11 cellular contexts compared by ENCODE assay signal in genomic region chr14:33986804-33987203, GRCh38. TPM values are rescaled to one million over a fixed set of nuclear protein-coding genes. Genes with fewer than 3 reads are reported as not detected.
DNase-seq lines count a peak whose midpoint lies in the region; ATAC-seq and TF ChIP-seq lines count a peak whose summit lies in the region.
"Had no signal": no experiment of that assay in that cellular context is flagged by ENCODE, and none has a peak within 500 bp of the region (broad histone marks: within the 10 kb centered on the region; RNA-seq: fewer than 3 reads in every experiment).

No MANE protein-coding gene starts in this region.

- no peaks in the 10 kb centered on the region for H3K9me3 ChIP-seq in PC-3 (ENCODE audit: low read length)
- H3K9me3 ChIP-seq in esophagus muscularis mucosa, result no peaks in the 10 kb centered on the region
- no peaks in the 10 kb centered on the region for H3K9me3 ChIP-seq in tibial artery
- H3K9me3 ChIP-seq in BE2C, result no peaks in the 10 kb centered on the region; the same call in 1 of the 2 replicates

- TF ChIP-seq CTCF in GM23338 (conservative IDR thresholded peaks at IDR 0.05; ENCODE audit: low read depth in 2 of 2) (no peak), PC-3 (conservative IDR thresholded peaks at IDR 0.05; ENCODE audit: low read depth, low read length) (no peak), esophagus muscularis mucosa (IDR thresholded peaks at IDR 0.05) (no peak), retinal pigment epithelial cell (conservative IDR thresholded peaks at IDR 0.05; ENCODE audit: low read depth, low read length) (no peak), tibial artery (IDR thresholded peaks at IDR 0.05) (no peak), BE2C (IDR thresholded peaks at IDR 0.05; ENCODE audit: low read depth, low read length) (no peak)

- H3K9ac ChIP-seq in PC-3 (ENCODE audit: low read length), result no peak overlapping the region

- H3K27me3 Mint-ChIP-seq in GM23338 (ENCODE audit: insufficient read depth, low read depth, poor library complexity), result no peaks in the 10 kb centered on the region

- H3K27me3 ChIP-seq in GM23338 (ENCODE audit: insufficient read depth) (no peaks in the 10 kb centered on the region), PC-3 (ENCODE audit: low read length) (no peaks in the 10 kb centered on the region), esophagus muscularis mucosa (no peaks in the 10 kb centered on the region), tibial artery (no peaks in the 10 kb centered on the region), BE2C (no peaks in the 10 kb centered on the region)

- H3K79me2 ChIP-seq in GM23338 (replicated peaks; ENCODE audit: insufficient read depth) (no peaks in the 10 kb centered on the region), PC-3 (ENCODE audit: low read length) (no peaks in the 10 kb centered on the region)

- no peak overlapping the region for H3K27ac ChIP-seq in GM23338 (ENCODE audit: low read depth)
- no peak overlapping the region for H3K27ac ChIP-seq in PC-3 (ENCODE audit: low read length)
- peak overlapping the region; percentile 27 to 64 (median 45) for H3K27ac ChIP-seq in esophagus muscularis mucosa (replicated peaks in 1 of 4)
- peak overlapping the region in 1 of 2 donors; percentile 31 for H3K27ac ChIP-seq in tibial artery

- H4K20me1 ChIP-seq in GM23338 (replicated peaks; ENCODE audit: insufficient read depth) (no peaks in the 10 kb centered on the region), PC-3 (ENCODE audit: low read length) (no peaks in the 10 kb centered on the region)

- no peaks in the 10 kb centered on the region for H3K36me3 ChIP-seq in GM23338 (ENCODE audit: insufficient read depth)
- H3K36me3 ChIP-seq in PC-3 (ENCODE audit: low read depth, low read length), result no peaks in the 10 kb centered on the region
- no peaks in the 10 kb centered on the region for H3K36me3 ChIP-seq in esophagus muscularis mucosa
- H3K36me3 ChIP-seq in tibial artery, result no peaks in the 10 kb centered on the region
- H3K36me3 ChIP-seq in BE2C, result no peaks in the 10 kb centered on the region

- H3K36me3 Mint-ChIP-seq in GM23338 (ENCODE audit: low read depth), result peaks cover 12% of the 10 kb centered on the region; the same call in 2 of the 3 replicates

- H3K4me1 Mint-ChIP-seq in GM23338, result no peaks in the 10 kb centered on the region

- H3K4me3 ChIP-seq in GM23338, result no peak overlapping the region
- no peak overlapping the region for H3K4me3 ChIP-seq in PC-3 (ENCODE audit: low read length)
- no peak overlapping the region for H3K4me3 ChIP-seq in esophagus muscularis mucosa
- no peak overlapping the region for H3K4me3 ChIP-seq in retinal pigment epithelial cell (ENCODE audit: low read length)
- H3K4me3 ChIP-seq in tibial artery, result no peak overlapping the region
- H3K4me3 ChIP-seq in BE2C (ENCODE audit: low read depth, low read length), result no peak overlapping the region

- no peak for TF ChIP-seq EP300 in esophagus muscularis mucosa (IDR thresholded peaks at IDR 0.05)

- H3K4me2 ChIP-seq in GM23338 (no peak overlapping the region), PC-3 (ENCODE audit: low read length) (no peak overlapping the region)

- intact Hi-C loops in PC-3 (cut with micrococcal nuclease), result no loop called here
- intact Hi-C loops in esophagus muscularis mucosa (cut with DNase I), result no loop called here
- intact Hi-C loops in tibial artery (cut with DNase I; ENCODE audit: low total_unique reads), result no loop called here

- no peak for TF ChIP-seq POLR2A in esophagus muscularis mucosa (IDR thresholded peaks at IDR 0.05; ENCODE audit: low read depth)
- TF ChIP-seq POLR2A in erythroblast (IDR thresholded peaks at IDR 0.05; ENCODE audit: low read length), result no peak

- no peaks in the 10 kb centered on the region for H3K4me1 ChIP-seq in GM23338 (ENCODE audit: insufficient read depth)
- H3K4me1 ChIP-seq in PC-3 (ENCODE audit: insufficient read depth, low read length), result 0 out of 2 replicates have a peak, but pooled peaks cover 5% of the 10 kb centered on the region
- H3K4me1 ChIP-seq in esophagus muscularis mucosa, result peaks cover 11 to 29% (median 24%) of the 10 kb centered on the region in 4 donors
- peaks cover 0 to 35% (median 5%) of the 10 kb centered on the region in 4 donors for H3K4me1 ChIP-seq in tibial artery
- H3K4me1 ChIP-seq in BE2C, result peaks cover 2% of the 10 kb centered on the region

- peak; percentile 79 for ATAC-seq in GM23338
- peak; percentile 70 for ATAC-seq in PC-3

- H3K9me3 Mint-ChIP-seq in GM23338, result peaks cover 25% of the 10 kb centered on the region

- CTCF ChIA-PET in PC-3 (lab: Charles Lee), result no interaction called here

- POLR2A ChIA-PET in PC-3 (lab: Charles Lee; ENCODE audit: unreplicated experiment), result no interaction called here

- DNase-seq in GM23338 (ENCODE audit: low spot score) (peak; percentile 57), PC-3 (peak; percentile 75), esophagus muscularis mucosa (ENCODE audit: extremely low spot score) (no peak), retinal pigment epithelial cell (ENCODE audit: low read depth) (peak; percentile 62), nucleus accumbens (lab: John Stamatoyannopoulos, UW) (no peak), tibial artery (no peak), erythroblast (lab: John Stamatoyannopoulos, UW) (no peak), BE2C (no peak)
- DNase-seq: stimulated activated CD4-positive, alpha-beta T cell treated with anti-CD3 and anti-CD28 coated beads, Interleukin-15, amount 100 ng/mL, for 24 hours had no signal

- no peak overlapping the region for H2AFZ ChIP-seq in GM23338
- no peak overlapping the region for H2AFZ ChIP-seq in PC-3 (ENCODE audit: low read length)

- 71% methylated on average over 5 of the region's 5 CpGs for WGBS in esophagus muscularis mucosa

- H3K9me2 ChIP-seq in GM23338 (ENCODE audit: insufficient read depth) (peaks cover 3% of the 10 kb centered on the region; the same call in 1 of the 2 replicates), PC-3 (replicated peaks; ENCODE audit: low read length) (no peaks in the 10 kb centered on the region)

- H3F3A ChIP-seq in GM23338 (replicated peaks; ENCODE audit: low read depth) (no peaks in the 10 kb centered on the region), PC-3 (ENCODE audit: low read length, unreplicated experiment) (no peaks in the 10 kb centered on the region)

- H3K4me3 Mint-ChIP-seq in GM23338, result no peak overlapping the region
- H3K4me3 Mint-ChIP-seq: activated T-helper 1 cell treated with anti-CD3 and anti-CD28 coated beads, Interleukin-12 subunit alpha, Interleukin-12 subunit beta, Interleukin-2, Interleukin-4 antibody, amounts not matched to agents 30 ng/mL and 10 ng/mL and 1 ng/mL, durations not matched to agents 14 hours and 24 hours and 36 hours; T-helper 1 cell treated with Interleukin-12 subunit alpha and Interleukin-12 subunit beta and Interleukin-4 antibody, amounts not matched to agents 30 μg/mL and 1 μg/mL, for 36 hours had no signal

- no peak overlapping the region; the same call in 1 of the 2 replicates for H3K27ac Mint-ChIP-seq in GM23338
- H3K27ac Mint-ChIP-seq: activated T-helper 1 cell treated with anti-CD3 and anti-CD28 coated beads, Interleukin-12 subunit alpha, Interleukin-12 subunit beta, Interleukin-2, Interleukin-4 antibody, amounts not matched to agents 30 ng/mL and 10 ng/mL and 1 ng/mL, durations not matched to agents 14 hours and 24 hours and 36 hours; T-helper 1 cell treated with Interleukin-12 subunit alpha and Interleukin-12 subunit beta and Interleukin-4 antibody, amounts not matched to agents 30 μg/mL and 1 μg/mL, for 36 hours had no signal

- no TSS peak for BruUV-seq in PC-3 (replicated peaks; lab: Mats Ljungman, UMichigan)

TF ChIP-seq in GM23338, 12 proteins besides CTCF, POLR2A, EP300 and RAD21:
- TF ChIP-seq REST (IDR thresholded peaks at IDR 0.05; ENCODE audit: unreplicated experiment) (no peak), STAT1 (IDR thresholded peaks at IDR 0.05; ENCODE audit: unreplicated experiment) (no peak), JUNB (IDR thresholded peaks at IDR 0.05; ENCODE audit: unreplicated experiment) (no peak)

RNA-seq across cellular contexts. Expression of gene EGLN3, which starts 35.9 kb away (rescaled TPM):
- total RNA-seq in GM23338 (2014; rRNA removed; shearing (Covaris generic)), result 42.9 and 44.4 TPM in 2 replicates
- 26.0 and 26.8 TPM in 2 replicates for polyA plus RNA-seq in GM23338 (2016; fragmentation: Nextera tagmentation; extraction: Ambion mirVana)
- total RNA-seq in PC-3 (2014; rRNA removed) (2.8 and 3.2 TPM in 2 replicates), esophagus muscularis mucosa (10 to 100 TPM; 24.0 to 41.1 (median 24.5) TPM)
- 16.5 TPM for polyA plus RNA-seq in BE2C (2012; ENCODE audit: insufficient read depth, insufficient read length, low read depth)

Comparison
In these comparisons a context has a peak if more than half of its experiments do, and no peak if none do; other contexts are left out.
1. DNase-seq: peak in GM23338 (single experiment), PC-3 (single experiment) and retinal pigment epithelial cell (single experiment); none in esophagus muscularis mucosa (single experiment), nucleus accumbens (0 of 56), tibial artery (0 of 2), erythroblast (0 of 2) and BE2C (single experiment).
2. H3K27ac ChIP-seq: peak in esophagus muscularis mucosa (4 of 4); none in GM23338 (single experiment) and PC-3 (single experiment).